Comparison of ENCODE assay signal across 1 cellular context in genomic region chr15:63050737-63051700, GRCh38.
TF ChIP-seq lines count a peak whose summit lies in the region.

No MANE protein-coding gene starts in this region.

TF ChIP-seq in SK-N-SH treated with all-trans-retinoic acid at 6 μM for 48 hours, 23 proteins besides CTCF, POLR2A, EP300 and RAD21 (continued from another document):
- TF ChIP-seq CSRNP3 (CRISPR knock-in tag; IDR thresholded peaks at IDR 0.05) = no peak
- TF ChIP-seq ZC3H10 (CRISPR knock-in tag; IDR thresholded peaks at IDR 0.05) = no peak
- no peak for TF ChIP-seq ZFP3 (CRISPR knock-in tag; IDR thresholded peaks at IDR 0.05)
TF ChIP-seq in SK-N-SH treated with all-trans-retinoic acid at 6 μM for 48 hours: peak in this region for 7.
